8 cellular contexts compared by ENCODE assay signal in genomic region chr15:66702035-66702769, GRCh38. TPM values are rescaled to one million over a fixed set of nuclear protein-coding genes. Genes with fewer than 3 reads are reported as not detected.
DNase-seq lines count a peak whose midpoint lies in the region; ATAC-seq and TF ChIP-seq lines count a peak whose summit lies in the region.

SMAD6 (plus strand) TSS chr15:66702236; CDS start chr15:66703259, 1,023 bp downstream.

- TF ChIP-seq CTCF in GM12875 (IDR thresholded peaks at IDR 0.05; ENCODE audit: borderline replicate concordance, insufficient read depth, low read depth, low read length), result no peak
- TF ChIP-seq CTCF in KMS-11 (conservative IDR thresholded peaks at IDR 0.05; ENCODE audit: low read depth, low read length), result no peak
- TF ChIP-seq CTCF in Peyer's patch (IDR thresholded peaks at IDR 0.05), result no peak

- H3K4me3 Mint-ChIP-seq in activated T-cell treated with anti-CD3 and anti-CD28 coated beads, Interleukin-2, amount 50 U/mL, for 4 hours, result peak within 1 kb of the TSS; percentile 80

- H3K9me3 ChIP-seq in Peyer's patch, result no peaks in the 10 kb centered on the region
- H3K9me3 ChIP-seq in mucosa of rectum (ENCODE audit: control insufficient read depth in 2 of 2, low read length in 2 of 2), result no peaks in the 10 kb centered on the region

- H3K9me3 Mint-ChIP-seq in activated T-cell treated with anti-CD3 and anti-CD28 coated beads, Interleukin-2, amount 50 U/mL, for 4 hours, result no peaks in the 10 kb centered on the region

- H3K27me3 Mint-ChIP-seq in activated T-cell treated with anti-CD3 and anti-CD28 coated beads, Interleukin-2, amount 50 U/mL, for 4 hours (ENCODE audit: low read depth), result peaks cover 23% of the 10 kb centered on the region

- H4K20me1 ChIP-seq in KMS-11 (ENCODE audit: insufficient read depth), result no peaks in the 10 kb centered on the region

- H3K4me2 ChIP-seq in KMS-11, result peak within 1 kb of the TSS; percentile 70

- H3K4me3 ChIP-seq in GM12875 (ENCODE audit: low read depth, low read length) (peak within 1 kb of the TSS; percentile 61), KMS-11 (IDR thresholded peaks at IDR 0.05; ENCODE audit: insufficient read depth, low read depth, low read length) (no peak within 1 kb of the TSS), Peyer's patch (peak within 1 kb of the TSS; percentile 56 to 84 (median 66)), mucosa of rectum (ENCODE audit: low read length in 2 of 2) (peak within 1 kb of the TSS; percentile 75 to 87)

- peak; percentile 49 to 52 for ATAC-seq in activated T-cell treated with anti-CD3 and anti-CD28 coated beads, Interleukin-2, amount 50 U/mL, for 4 hours
- peak; percentile 64 for ATAC-seq in esophagus mucosa
- ATAC-seq in GM21526 (IDR thresholded peaks at IDR 0.05; ENCODE audit: low FRiP score, unreplicated experiment), result no peak

- H3K27me3 ChIP-seq in KMS-11 (ENCODE audit: insufficient read depth, low read depth) (peaks cover 8% of the 10 kb centered on the region), Peyer's patch (no peaks in the 10 kb centered on the region), mucosa of rectum (ENCODE audit: control insufficient read depth in 2 of 2, insufficient read depth in 2 of 2, low read length in 2 of 2) (no peaks in the 10 kb centered on the region)

- peak within 1 kb of the TSS; percentile 50; the same call in 1 of the 2 replicates for H3K9ac ChIP-seq in KMS-11
- peak within 1 kb of the TSS; percentile 75 to 76 for H3K9ac ChIP-seq in mucosa of rectum (ENCODE audit: low read depth in 1 of 2, low read length in 2 of 2)

- H3K4me1 Mint-ChIP-seq in activated T-cell treated with anti-CD3 and anti-CD28 coated beads, Interleukin-2, amount 50 U/mL, for 4 hours (ENCODE audit: low read depth), result peaks cover 14% of the 10 kb centered on the region

- H2AFZ ChIP-seq in KMS-11 (ENCODE audit: low read depth), result peak within 1 kb of the TSS; percentile 95

- H3K79me2 ChIP-seq in KMS-11 (ENCODE audit: insufficient read depth, low read depth), result no peaks in the 10 kb centered on the region

- H3K4me1 ChIP-seq in KMS-11 (ENCODE audit: low read depth, poor library complexity, severe bottlenecking) (peaks cover 5% of the 10 kb centered on the region), Peyer's patch (peaks cover 0 to 27% (median 15%) of the 10 kb centered on the region in 4 donors), mucosa of rectum (ENCODE audit: control insufficient read depth in 2 of 2, insufficient read depth in 2 of 2, low read length in 2 of 2) (peaks cover 28 to 40% of the 10 kb centered on the region in 2 donors)

- H3K27ac ChIP-seq in KMS-11 (peak within 1 kb of the TSS; percentile 53), Peyer's patch (peak within 1 kb of the TSS; percentile 77 to 91 (median 80)), mucosa of rectum (ENCODE audit: low read depth in 2 of 2, low read length in 2 of 2) (peak within 1 kb of the TSS; percentile 75 to 88)

- TF ChIP-seq POLR2A in Peyer's patch (IDR thresholded peaks at IDR 0.05), result peak in 1 of 2 donors; percentile 68

- DNase-seq in Peyer's patch, result peak; percentile 66 to 93 (median 93)
- peak; percentile 47 for DNase-seq in activated T-cell treated with anti-CD3 and anti-CD28 coated beads, Interleukin-2, amount 50 U/mL, for 4 hours
- peak; percentile 26 to 36 for DNase-seq in stimulated activated CD8-positive, alpha-beta memory T cell treated with anti-CD3 and anti-CD28 coated beads, Interleukin-4, amount 100 ng/mL, for 1 hour (ENCODE audit: low read depth in 2 of 2, low spot score in 1 of 2)

- H3K36me3 Mint-ChIP-seq in activated T-cell treated with anti-CD3 and anti-CD28 coated beads, Interleukin-2, amount 50 U/mL, for 4 hours (ENCODE audit: insufficient read depth), result no peaks in the 10 kb centered on the region

- no peaks in the 10 kb centered on the region for H3K36me3 ChIP-seq in KMS-11 (ENCODE audit: insufficient read depth)
- no peaks in the 10 kb centered on the region for H3K36me3 ChIP-seq in Peyer's patch
- H3K36me3 ChIP-seq in mucosa of rectum (ENCODE audit: control insufficient read depth in 2 of 2, insufficient read depth in 2 of 2, low read length in 2 of 2), result no peaks in the 10 kb centered on the region

RNA-seq across cellular contexts. Expression of gene SMAD6, which starts in this region (rescaled TPM):
- total RNA-seq in Peyer's patch, result 10 to 100 TPM; 11.0 to 34.9 (median 25.5) TPM
- total RNA-seq in activated T-cell treated with anti-CD3 and anti-CD28 coated beads, Interleukin-2, amount 50 U/mL, for 4 hours, result under 1 TPM; 0.05 to 0.25 (median 0.08) TPM
- 1.2 TPM for total RNA-seq in esophagus mucosa

Comparison
In these comparisons a context has a peak if more than half of its experiments do, and no peak if none do; other contexts are left out.
1. Peak in DNase-seq and ATAC-seq in activated T-cell treated with anti-CD3 and anti-CD28 coated beads, Interleukin-2, amount 50 U/mL, for 4 hours; RNA of the gene not detected or under 1 TPM.
2. DNase-seq: peak in every context shown above with its lines; median percentile 93 in Peyer's patch; 47 in activated T-cell treated with anti-CD3 and anti-CD28 coated beads, Interleukin-2, amount 50 U/mL, for 4 hours; 31 in stimulated activated CD8-positive, alpha-beta memory T cell treated with anti-CD3 and anti-CD28 coated beads, Interleukin-4, amount 100 ng/mL, for 1 hour.